28 cellular contexts compared by ENCODE assay signal in the genomic region with DNA sequence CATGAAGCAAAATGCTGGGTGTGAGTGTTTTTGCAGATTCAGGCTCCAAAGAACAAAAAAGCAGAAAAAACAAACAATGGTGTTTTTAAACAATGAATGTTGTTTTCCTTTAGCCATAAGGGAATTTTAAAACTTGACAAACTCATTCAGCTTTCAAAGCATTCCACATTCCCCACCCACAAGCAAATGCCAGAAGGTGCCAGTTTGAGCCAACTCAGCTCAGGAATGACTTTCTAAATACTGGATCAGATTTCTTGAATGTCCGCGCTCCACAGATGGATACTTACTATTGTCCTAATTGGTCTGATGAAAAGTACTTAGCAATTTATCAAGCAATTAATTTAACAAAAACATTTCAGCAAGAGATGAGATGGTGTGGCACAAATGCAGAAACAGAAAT. TPM values are rescaled to one million over a fixed set of nuclear protein-coding genes. Genes with fewer than 3 reads are reported as not detected.
DNase-seq lines count a peak whose midpoint lies in the region; ATAC-seq and TF ChIP-seq lines count a peak whose summit lies in the region.
"Had no signal": no experiment of that assay in that cellular context is flagged by ENCODE, and none has a peak within 500 bp of the region (broad histone marks: within the 10 kb centered on the region; RNA-seq: fewer than 3 reads in every experiment).

No MANE protein-coding gene starts in this region.

- TF ChIP-seq EP300 in Ishikawa (IDR thresholded peaks at IDR 0.05; ENCODE audit: borderline replicate concordance) = no peak; the same call in 1 of the 2 replicates

- H3K9ac ChIP-seq in skeletal muscle satellite cell (ENCODE audit: low read depth, low read length) = no peak overlapping the region
- H3K9ac ChIP-seq: GM23248 had no signal

- H3K4me1 Mint-ChIP-seq in naive thymus-derived CD8-positive, alpha-beta T cell = no peaks in the 10 kb centered on the region
- H3K4me1 Mint-ChIP-seq in naive thymus-derived CD4-positive, alpha-beta T cell = peaks cover 0 to 2% (median 0%) of the 10 kb centered on the region in 7 donors
- H3K4me1 Mint-ChIP-seq: activated T-helper 17 cell treated with anti-CD3 and anti-CD28 coated beads, Interleukin-2, amount 50 U/mL, for 72 hours; stimulated activated effector memory CD8-positive, alpha-beta T cell treated with anti-CD3 and anti-CD28 coated beads, Interleukin-12 subunit alpha, Interleukin-12 subunit beta, amount 100 ng/mL, for 72 hours had no signal

- peaks cover 24% of the 10 kb centered on the region for H3K4me1 ChIP-seq in skeletal muscle satellite cell (ENCODE audit: control insufficient read depth, insufficient read depth, low read length)
- no peaks in the 10 kb centered on the region for H3K4me1 ChIP-seq in naive thymus-derived CD4-positive, alpha-beta T cell (ENCODE audit: control insufficient read depth in 2 of 2, insufficient read depth in 2 of 2, low read length in 2 of 2)

- intact Hi-C loops in naive thymus-derived CD4-positive, alpha-beta T cell (cut with micrococcal nuclease) = no loop called here

- H3K4me3 ChIP-seq in skeletal muscle satellite cell (ENCODE audit: low read length) = no peak overlapping the region
- H3K4me3 ChIP-seq in naive thymus-derived CD4-positive, alpha-beta T cell (ENCODE audit: low read length) = no peak overlapping the region
- H3K4me3 ChIP-seq: GM23248, skin epidermis had no signal

- H3K4me3 Mint-ChIP-seq in naive thymus-derived CD8-positive, alpha-beta T cell = no peak overlapping the region
- H3K4me3 Mint-ChIP-seq in naive thymus-derived CD4-positive, alpha-beta T cell = no peak overlapping the region
- H3K4me3 Mint-ChIP-seq: activated T-helper 17 cell treated with anti-CD3 and anti-CD28 coated beads, Interleukin-2, amount 50 U/mL, for 72 hours; natural killer cell treated with Interleukin-12 subunit alpha and Interleukin-12 subunit beta and Interleukin-15 and Interleukin-18, amount 100 ng/mL, for 72 hours; stimulated activated effector memory CD8-positive, alpha-beta T cell treated with anti-CD3 and anti-CD28 coated beads, Interleukin-12 subunit alpha, Interleukin-12 subunit beta, amount 100 ng/mL, for 72 hours; T-helper 2 cell treated with Interferon-gamma antibody and Interleukin-4, amounts not matched to agents 5 μg/mL and 100 μg/mL, for 36 hours had no signal

- TF ChIP-seq RAD21 in Ishikawa (IDR thresholded peaks at IDR 0.05; ENCODE audit: low read depth) = no peak

- no peaks in the 10 kb centered on the region for H3K9me3 ChIP-seq in skeletal muscle satellite cell (replicated peaks; ENCODE audit: low read length)
- no peaks in the 10 kb centered on the region for H3K9me3 ChIP-seq in naive thymus-derived CD4-positive, alpha-beta T cell (ENCODE audit: control insufficient read depth in 2 of 3, low read length in 3 of 3)

- peak overlapping the region; percentile 35 for H3K4me2 ChIP-seq in skeletal muscle satellite cell (ENCODE audit: low read length)

- peaks cover 0 to 2% (median 0%) of the 10 kb centered on the region in 9 donors for H3K9me3 Mint-ChIP-seq in naive thymus-derived CD8-positive, alpha-beta T cell
- H3K9me3 Mint-ChIP-seq in naive thymus-derived CD4-positive, alpha-beta T cell = no peaks in the 10 kb centered on the region
- H3K9me3 Mint-ChIP-seq: activated naive CD4-positive, alpha-beta T cell treated with anti-CD3 and anti-CD28 coated beads, Interleukin-2, amount 50 U/mL, for 72 hours; activated T-helper 17 cell treated with anti-CD3 and anti-CD28 coated beads, Interleukin-2, amount 50 U/mL, for 72 hours; natural killer cell treated with Interleukin-12 subunit alpha and Interleukin-12 subunit beta and Interleukin-15 and Interleukin-18, amount 100 ng/mL, for 72 hours; stimulated activated effector memory CD8-positive, alpha-beta T cell treated with anti-CD3 and anti-CD28 coated beads, Interleukin-12 subunit alpha, Interleukin-12 subunit beta, amount 100 ng/mL, for 72 hours; T-helper 2 cell treated with Interferon-gamma antibody and Interleukin-4, amounts not matched to agents 5 μg/mL and 100 μg/mL, for 36 hours had no signal

- H3K36me3 ChIP-seq in skeletal muscle satellite cell (ENCODE audit: insufficient read depth, low read length) = no peaks in the 10 kb centered on the region
- peaks cover 0 to 12% (median 0%) of the 10 kb centered on the region in 3 experiments for H3K36me3 ChIP-seq in naive thymus-derived CD4-positive, alpha-beta T cell (ENCODE audit: control insufficient read depth in 2 of 3, insufficient read depth in 3 of 3, low read length in 3 of 3)

- H3K27me3 Mint-ChIP-seq in naive thymus-derived CD8-positive, alpha-beta T cell = no peaks in the 10 kb centered on the region
- H3K27me3 Mint-ChIP-seq in naive thymus-derived CD4-positive, alpha-beta T cell = no peaks in the 10 kb centered on the region
- H3K27me3 Mint-ChIP-seq: activated T-helper 17 cell treated with anti-CD3 and anti-CD28 coated beads, Interleukin-2, amount 50 U/mL, for 72 hours; natural killer cell treated with Interleukin-12 subunit alpha and Interleukin-12 subunit beta and Interleukin-15 and Interleukin-18, amount 100 ng/mL, for 72 hours had no signal

- CTCF ChIA-PET in naive thymus-derived CD4-positive, alpha-beta T cell (lab: Charles Lee) = no interaction called here

- DNase-seq in astrocyte of the hippocampus (ENCODE audit: low read depth, low spot score) (peak; percentile 79), left kidney (ENCODE audit: low read depth, low spot score) (peak; percentile 43), hypothalamus (lab: John Stamatoyannopoulos, UW) (no peak)
- DNase-seq in naive thymus-derived CD8-positive, alpha-beta T cell = no peak
- no peak for DNase-seq in naive thymus-derived CD4-positive, alpha-beta T cell
- DNase-seq: activated CD4-positive, alpha-beta T cell treated with anti-CD3 and anti-CD28 coated beads, Interleukin-2, amount 50 U/mL, for 1 hour; effector memory CD4-positive, alpha-beta T cell; glutamatergic neuron; GM23248; KG1; mesenchymal stem cell; NCI-H187 treated with DMSO at 0.1 percent for 48 hours; NCI-H446 treated with DMSO at 0.1 percent for 48 hours; posterior cingulate gyrus; stimulated activated CD4-positive, alpha-beta T cell treated with anti-CD3 and anti-CD28 coated beads, Interleukin-1b, Interleukin-23, amount 100 ng/mL, for 48 hours had no signal

- peaks cover 0 to 54% (median 20%) of the 10 kb centered on the region in 3 donors for H3K36me3 Mint-ChIP-seq in naive thymus-derived CD8-positive, alpha-beta T cell
- H3K36me3 Mint-ChIP-seq in naive thymus-derived CD4-positive, alpha-beta T cell = peaks cover 0 to 35% (median 12%) of the 10 kb centered on the region in 5 donors
- H3K36me3 Mint-ChIP-seq: natural killer cell treated with Interleukin-12 subunit alpha and Interleukin-12 subunit beta and Interleukin-15 and Interleukin-18, amount 100 ng/mL, for 72 hours had no signal

- no peaks in the 10 kb centered on the region for H3K27me3 ChIP-seq in skeletal muscle satellite cell (ENCODE audit: control insufficient read depth, insufficient read depth, low read length)
- H3K27me3 ChIP-seq in naive thymus-derived CD4-positive, alpha-beta T cell (ENCODE audit: control insufficient read depth in 2 of 2, insufficient read depth in 2 of 2, low read length in 2 of 2) = no peaks in the 10 kb centered on the region

- H3K27ac ChIP-seq in naive thymus-derived CD4-positive, alpha-beta T cell (ENCODE audit: low read depth, low read length) = no peak overlapping the region
- H3K27ac ChIP-seq: GM23248, VCaP had no signal

- POLR2A ChIA-PET in naive thymus-derived CD8-positive, alpha-beta T cell (lab: Charles Lee) = interaction anchor here (0.8 kb wide), 1 partner anchor 38 kb away, joined by 3 read pairs; no protein-coding TSS in a partner anchor
- POLR2A ChIA-PET in naive thymus-derived CD4-positive, alpha-beta T cell (lab: Charles Lee) = no interaction called here

- no peak overlapping the region for H3K27ac Mint-ChIP-seq in naive thymus-derived CD8-positive, alpha-beta T cell
- no peak overlapping the region for H3K27ac Mint-ChIP-seq in naive thymus-derived CD4-positive, alpha-beta T cell
- H3K27ac Mint-ChIP-seq: activated naive CD4-positive, alpha-beta T cell treated with anti-CD3 and anti-CD28 coated beads, Interleukin-2, amount 50 U/mL, for 72 hours; activated T-helper 17 cell treated with anti-CD3 and anti-CD28 coated beads, Interleukin-2, amount 50 U/mL, for 72 hours; natural killer cell treated with Interleukin-12 subunit alpha and Interleukin-12 subunit beta and Interleukin-15 and Interleukin-18, amount 100 ng/mL, for 72 hours; stimulated activated effector memory CD8-positive, alpha-beta T cell treated with anti-CD3 and anti-CD28 coated beads, Interleukin-12 subunit alpha, Interleukin-12 subunit beta, amount 100 ng/mL, for 72 hours; T-helper 2 cell treated with Interferon-gamma antibody and Interleukin-4, amounts not matched to agents 5 μg/mL and 100 μg/mL, for 36 hours had no signal

- no peak for ATAC-seq in naive thymus-derived CD8-positive, alpha-beta T cell
- ATAC-seq in naive thymus-derived CD4-positive, alpha-beta T cell = no peak
- ATAC-seq: activated naive CD4-positive, alpha-beta T cell treated with anti-CD3 and anti-CD28 coated beads, Interleukin-2, amount 50 U/mL, for 72 hours; activated T-helper 17 cell treated with anti-CD3 and anti-CD28 coated beads, Interleukin-2, amount 50 U/mL, for 72 hours; esophagus mucosa; natural killer cell treated with Interleukin-12 subunit alpha and Interleukin-12 subunit beta and Interleukin-15 and Interleukin-18, amount 100 ng/mL, for 72 hours; Panc1; stimulated activated effector memory CD8-positive, alpha-beta T cell treated with anti-CD3 and anti-CD28 coated beads, Interleukin-12 subunit alpha, Interleukin-12 subunit beta, amount 100 ng/mL, for 72 hours had no signal

TF ChIP-seq in Ishikawa, 13 proteins besides CTCF, POLR2A, EP300 and RAD21 (continues in another document):
- peak; percentile 68 for TF ChIP-seq TCF12 (IDR thresholded peaks at IDR 0.05; ENCODE audit: low read depth)

RNA-seq across cellular contexts. Expression of gene MOB3B, which starts 12.9 kb away (rescaled TPM):
- total RNA-seq in skeletal muscle satellite cell (2012; rRNA removed) = 0.22 and 0.25 TPM in 2 replicates
- total RNA-seq in naive thymus-derived CD8-positive, alpha-beta T cell = under 1 TPM; 0.73 to 0.93 TPM
- under 1 TPM in 1 of 3 donors, not detected in 2; 0.10 TPM for polyA plus RNA-seq in naive thymus-derived CD8-positive, alpha-beta T cell
- 1 to 10 TPM in 2 of 5 experiments, under 1 TPM in 3; 0.29 to 1.8 (median 0.76) TPM for total RNA-seq in naive thymus-derived CD4-positive, alpha-beta T cell
- polyA plus RNA-seq in naive thymus-derived CD4-positive, alpha-beta T cell = under 1 TPM in 1 of 2 donors, not detected in 1; 0.07 TPM
- total RNA-seq: GM23248, SK-MEL-5 had no signal

RNA-seq across cellular contexts. Expression of gene IFNK, which starts 18.4 kb away (rescaled TPM):
- not detected in 2 replicates for total RNA-seq in skeletal muscle satellite cell (2012; rRNA removed)
- total RNA-seq in naive thymus-derived CD8-positive, alpha-beta T cell = not detected
- polyA plus RNA-seq in naive thymus-derived CD8-positive, alpha-beta T cell = not detected
- not detected for total RNA-seq in naive thymus-derived CD4-positive, alpha-beta T cell
- polyA plus RNA-seq in naive thymus-derived CD4-positive, alpha-beta T cell = not detected
- total RNA-seq: activated naive CD4-positive, alpha-beta T cell treated with anti-CD3 and anti-CD28 coated beads, Interleukin-2, amount 50 U/mL, for 72 hours; activated T-helper 17 cell treated with anti-CD3 and anti-CD28 coated beads, Interleukin-2, amount 50 U/mL, for 72 hours; esophagus mucosa; GM23248; HT-29; natural killer cell treated with Interleukin-12 subunit alpha and Interleukin-12 subunit beta and Interleukin-15 and Interleukin-18, amount 100 ng/mL, for 72 hours; SK-MEL-5 had no signal
- polyA plus RNA-seq: GM23248 had no signal

RNA-seq across cellular contexts. Expression of gene C9orf72, which starts 30.8 kb away (rescaled TPM):
- 6.6 and 7.4 TPM in 2 replicates for total RNA-seq in skeletal muscle satellite cell (2012; rRNA removed)
- 10 to 100 TPM; 29.9 to 30.6 TPM for total RNA-seq in naive thymus-derived CD8-positive, alpha-beta T cell
- polyA plus RNA-seq in naive thymus-derived CD8-positive, alpha-beta T cell = 1 to 10 TPM; 5.2 to 9.7 (median 6.4) TPM
- total RNA-seq in naive thymus-derived CD4-positive, alpha-beta T cell = 10 to 100 TPM; 12.2 to 65.8 (median 26.5) TPM
- 10 to 100 TPM in 1 of 2 donors, 1 to 10 TPM in 1; 9.2 to 11.0 TPM for polyA plus RNA-seq in naive thymus-derived CD4-positive, alpha-beta T cell
- total RNA-seq: SK-MEL-5 had no signal

Comparison
In these comparisons a context has a peak if more than half of its experiments do, and no peak if none do; other contexts are left out.
1. DNase-seq: peak in astrocyte of the hippocampus (single experiment) and left kidney (single experiment); none in naive thymus-derived CD8-positive, alpha-beta T cell (0 of 10), naive thymus-derived CD4-positive, alpha-beta T cell (0 of 9) and hypothalamus (0 of 51).